In the genomic region with DNA sequence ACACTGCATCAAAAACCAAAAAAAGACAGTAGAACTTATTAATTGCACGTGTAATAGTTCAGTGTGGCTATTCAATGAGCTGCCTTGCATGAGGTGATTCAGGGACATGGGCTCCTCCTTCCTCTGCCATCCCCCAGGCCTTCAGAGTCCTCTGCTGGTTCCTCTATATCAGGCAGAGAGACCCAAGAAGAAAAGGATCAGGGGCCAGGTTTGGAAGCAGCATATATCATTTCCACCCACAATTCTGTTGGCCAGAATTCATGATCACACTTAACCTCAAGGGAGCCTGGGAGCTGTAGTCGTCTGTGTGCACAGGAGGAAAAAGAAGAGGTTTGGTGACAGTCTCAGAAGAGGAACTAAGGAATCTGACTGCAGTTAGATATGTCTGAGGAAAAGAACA, we compare ENCODE assay signal across 22 cellular contexts.
A peak's percentile ranks its signal among the peaks of the same experiment; 100 is the strongest.
DNase-seq lines count a peak whose midpoint lies in the region; FAIRE-seq and TF ChIP-seq lines count a peak whose summit lies in the region.
"Had no signal": no experiment of that assay in that cellular context is flagged by ENCODE, and none has a peak within 500 bp of the region (broad histone marks: within the 10 kb centered on the region; RNA-seq: fewer than 3 reads in every experiment).

No MANE protein-coding gene starts in this region.

- dilution Hi-C loops in keratinocyte (cut with MboI; ENCODE audit: extremely low pct_ligation_motif_present, low sequenced_read_pairs) = no loop called here

- H3K27ac ChIP-seq in Karpas-422 (ENCODE audit: low read length) (no peak overlapping the region), keratinocyte (ENCODE audit: control insufficient read depth, insufficient read depth, low read length) (peak overlapping the region; percentile 55)
- H3K27ac ChIP-seq: BLaER1, colonic mucosa, left ventricle myocardium inferior, transverse colon had no signal

- no peak for TF ChIP-seq CTCF in keratinocyte (optimal IDR thresholded peaks at IDR 0.05 in 1 of 3, IDR thresholded peaks at IDR 0.05 in 1 of 3, conservative IDR thresholded peaks at IDR 0.05 in 1 of 3; ENCODE audit: extremely low read depth in 1 of 3, insufficient read depth in 2 of 3, low read length in 3 of 3)

- no peaks in the 10 kb centered on the region for H3K79me2 ChIP-seq in Karpas-422 (ENCODE audit: low read length)
- no peaks in the 10 kb centered on the region for H3K79me2 ChIP-seq in keratinocyte (ENCODE audit: control insufficient read depth, insufficient read depth, low read length)

- H3K9ac ChIP-seq in Karpas-422 (ENCODE audit: low read length) = no peak overlapping the region
- no peak overlapping the region for H3K9ac ChIP-seq in keratinocyte (ENCODE audit: control insufficient read depth, extremely low read depth, insufficient read depth, low read length)
- H3K9ac ChIP-seq: BLaER1 had no signal

- DNase-seq in Daoy (ENCODE audit: low read depth) = peak; percentile 14
- DNase-seq in Karpas-422 = no peak
- DNase-seq in SKM-1 (lab: John Stamatoyannopoulos, UW; ENCODE audit: unreplicated experiment) = peak; percentile 24
- no peak for DNase-seq in keratinocyte (ENCODE audit: low read depth, low spot score)
- no peak for DNase-seq in glomerular visceral epithelial cell (ENCODE audit: extremely low spot score)
- no peak for DNase-seq in NCI-H748 (lab: John Stamatoyannopoulos, UW; ENCODE audit: unreplicated experiment)
- no peak for DNase-seq in HuH-7 (ENCODE audit: low spot score)
- DNase-seq: activated CD4-positive, alpha-beta T cell treated with anti-CD3 and anti-CD28 coated beads, Interleukin-2, amount 50 U/mL, for 1 hour; activated T-cell treated with anti-CD3 and anti-CD28 coated beads, Interleukin-2, amount 50 U/mL, for 48 hours; anterior cingulate cortex; colonic mucosa; DMS79 treated with DMSO at 0.1 percent for 48 hours; erythroblast; hypothalamus; left ventricle myocardium inferior; NCI-H1930; stimulated activated CD4-positive, alpha-beta T cell treated with anti-CD3 and anti-CD28 coated beads, Interleukin-2, amount 100 ng/mL, for 24 hours; T-cell; transverse colon had no signal

- no peaks in the 10 kb centered on the region for H3K9me2 ChIP-seq in Karpas-422 (replicated peaks; ENCODE audit: insufficient read depth, low read length)

- H3K9me3 ChIP-seq in Karpas-422 (ENCODE audit: low read length) (no peaks in the 10 kb centered on the region), keratinocyte (ENCODE audit: control insufficient read depth, low read depth, low read length) (no peaks in the 10 kb centered on the region)
- H3K9me3 ChIP-seq: BLaER1, colonic mucosa, left ventricle myocardium inferior, transverse colon had no signal

- H3K4me1 ChIP-seq in Karpas-422 (ENCODE audit: low read length) (no peaks in the 10 kb centered on the region), keratinocyte (ENCODE audit: control insufficient read depth, extremely low read depth, insufficient read depth, low read length) (peaks cover 40% of the 10 kb centered on the region)
- H3K4me1 ChIP-seq: BLaER1, colonic mucosa had no signal

- H4K20me1 ChIP-seq in Karpas-422 (ENCODE audit: insufficient read depth, low read depth, low read length) (no peaks in the 10 kb centered on the region), keratinocyte (ENCODE audit: control insufficient read depth, extremely low read depth, insufficient read depth, low read length) (no peaks in the 10 kb centered on the region)
- H4K20me1 ChIP-seq: BLaER1 had no signal

- H3K36me3 ChIP-seq in Karpas-422 (ENCODE audit: insufficient read depth, low read length) (no peaks in the 10 kb centered on the region), keratinocyte (ENCODE audit: control insufficient read depth in 2 of 2, extremely low read depth in 1 of 2, insufficient read depth in 2 of 2, low read length in 2 of 2) (no peaks in the 10 kb centered on the region)
- H3K36me3 ChIP-seq: BLaER1, colonic mucosa, left ventricle myocardium inferior, transverse colon had no signal

- H3K27me3 ChIP-seq in Karpas-422 (ENCODE audit: low read length) = no peaks in the 10 kb centered on the region
- H3K27me3 ChIP-seq in keratinocyte (ENCODE audit: control insufficient read depth, extremely low read depth, insufficient read depth, low read length) = no peaks in the 10 kb centered on the region
- H3K27me3 ChIP-seq: BLaER1, colonic mucosa, transverse colon had no signal

- H3K4me2 ChIP-seq in Karpas-422 (ENCODE audit: low read depth, low read length, poor library complexity, severe bottlenecking) (no peak overlapping the region), keratinocyte (ENCODE audit: control insufficient read depth, extremely low read depth, insufficient read depth, low read depth, low read length) (peak overlapping the region; percentile 4)
- H3K4me2 ChIP-seq: BLaER1 had no signal

- no peaks in the 10 kb centered on the region for H3K9me1 ChIP-seq in keratinocyte (ENCODE audit: control insufficient read depth, extremely low read depth, insufficient read depth, low read length)

- H2AFZ ChIP-seq in Karpas-422 (ENCODE audit: low read length) = peak overlapping the region; percentile 18; the same call in 1 of the 2 replicates
- no peak overlapping the region for H2AFZ ChIP-seq in keratinocyte (ENCODE audit: control insufficient read depth, low read length)

- peak; percentile 49 for FAIRE-seq in keratinocyte (lab: Jason Lieb, UNC)
- FAIRE-seq: GM12891, HepG2 had no signal

- H3K4me3 ChIP-seq in Karpas-422 (ENCODE audit: low read length) = no peak overlapping the region
- no peak overlapping the region for H3K4me3 ChIP-seq in keratinocyte (ENCODE audit: control insufficient read depth in 2 of 3, extremely low read depth in 1 of 3, insufficient read depth in 2 of 3, low read depth in 1 of 3, low read length in 3 of 3)
- H3K4me3 ChIP-seq: BLaER1, colonic mucosa, left ventricle myocardium inferior, transverse colon had no signal

Comparison
In these comparisons a context has a peak if more than half of its experiments do, and no peak if none do; other contexts are left out.
1. DNase-seq: peak in Daoy (single experiment) and SKM-1 (single experiment); none in Karpas-422 (single experiment), keratinocyte (single experiment), glomerular visceral epithelial cell (single experiment), NCI-H748 (single experiment) and HuH-7 (single experiment).